ENCODE assay signal across 20 cellular contexts in genomic region chr1:14943516-14943851, GRCh38.
A peak's percentile ranks its signal among the peaks of the same experiment; 100 is the strongest.
DNase-seq lines count a peak whose midpoint lies in the region; ATAC-seq and TF ChIP-seq lines count a peak whose summit lies in the region.
"Had no signal": no experiment of that assay in that cellular context is flagged by ENCODE, and none has a peak within 500 bp of the region (broad histone marks: within the 10 kb centered on the region; RNA-seq: fewer than 3 reads in every experiment).

No MANE protein-coding gene starts in this region.

- H2AFZ ChIP-seq in OCI-LY1 (ENCODE audit: low read length) (no peak overlapping the region), neural progenitor cell (replicated peaks) (no peak overlapping the region), OCI-LY7 (ENCODE audit: low read length) (no peak overlapping the region)

- H3K27me3 Mint-ChIP-seq in neural progenitor cell (ENCODE audit: insufficient read depth, low read depth) (peaks cover 6% of the 10 kb centered on the region), natural killer cell (ENCODE audit: low read depth in 2 of 2) (peaks cover 0 to 14% of the 10 kb centered on the region in 2 donors)

- POLR2A ChIA-PET in HEK293T (lab: Yijun Ruan, JAX) (no interaction called here), OCI-LY7 (lab: Charles Lee) (interaction anchor here (0.6 to 0.7 kb wide), 3 partner anchors 9 to 308 kb away, joined by 3 to 5 read pairs (median 3); no protein-coding TSS in a partner anchor)

- H3K4me3 ChIP-seq in OCI-LY1 (ENCODE audit: low read depth, low read length, poor library complexity, severe bottlenecking) (no peak overlapping the region), neural progenitor cell (no peak overlapping the region), thoracic aorta (no peak overlapping the region), OCI-LY7 (ENCODE audit: low read depth, low read length, poor library complexity, severe bottlenecking) (no peak overlapping the region)
- H3K4me3 ChIP-seq: MG63, ovary had no signal

- H3K4me3 Mint-ChIP-seq in neural progenitor cell, result no peak overlapping the region
- H3K4me3 Mint-ChIP-seq in natural killer cell, result no peak overlapping the region
- H3K4me3 Mint-ChIP-seq: immature natural killer cell had no signal

- H4K20me1 ChIP-seq in OCI-LY1 (ENCODE audit: insufficient read depth, low read length), result no peaks in the 10 kb centered on the region
- peaks cover 9% of the 10 kb centered on the region for H4K20me1 ChIP-seq in neural progenitor cell (ENCODE audit: low read depth)
- H4K20me1 ChIP-seq in OCI-LY7 (ENCODE audit: insufficient read depth, low read length), result no peaks in the 10 kb centered on the region

- intact Hi-C loops in natural killer cell (cut with micrococcal nuclease) (no loop called here), OCI-LY7 (cut with micrococcal nuclease; ENCODE audit: unreplicated experiment) (no loop called here)

- peaks cover 64% of the 10 kb centered on the region for H3K4me1 ChIP-seq in OCI-LY1 (ENCODE audit: insufficient read depth, low read length, severe bottlenecking)
- H3K4me1 ChIP-seq in neural progenitor cell, result peaks cover 30% of the 10 kb centered on the region
- peaks cover 33 to 61% of the 10 kb centered on the region in 2 donors for H3K4me1 ChIP-seq in thoracic aorta (ENCODE audit: control insufficient read depth in 1 of 2, low read depth in 2 of 2)
- H3K4me1 ChIP-seq in OCI-LY7 (ENCODE audit: insufficient read depth, low read length, poor library complexity, severe bottlenecking), result no peaks in the 10 kb centered on the region
- H3K4me1 ChIP-seq: BE2C had no signal

- TF ChIP-seq CTCF in OCI-LY1 (IDR thresholded peaks at IDR 0.05; ENCODE audit: low read length), result no peak
- TF ChIP-seq CTCF in neural progenitor cell (IDR thresholded peaks at IDR 0.05), result no peak
- TF ChIP-seq CTCF in thoracic aorta (IDR thresholded peaks at IDR 0.05), result no peak
- no peak for TF ChIP-seq CTCF in natural killer cell (IDR thresholded peaks at IDR 0.05)
- no peak for TF ChIP-seq CTCF in OCI-LY7 (conservative IDR thresholded peaks at IDR 0.05; ENCODE audit: low read length)

- BruUV-seq in OCI-LY7 (replicated peaks; lab: Mats Ljungman, UMichigan), result no TSS peak

- H3K36me3 Mint-ChIP-seq in neural progenitor cell (no peaks in the 10 kb centered on the region), natural killer cell (no peaks in the 10 kb centered on the region)
- H3K36me3 Mint-ChIP-seq: immature natural killer cell had no signal

- H3K9ac ChIP-seq in OCI-LY1 (ENCODE audit: low read length) (no peak overlapping the region; the same call in 1 of the 2 replicates), neural progenitor cell (no peak overlapping the region)

- ATAC-seq in thoracic aorta (ENCODE audit: insufficient number of reproducible peaks, low FRiP score, low read depth) (no peak), natural killer cell (no peak)
- ATAC-seq: Panc1 had no signal

- H3K9me3 ChIP-seq in OCI-LY1 (ENCODE audit: low read length), result no peaks in the 10 kb centered on the region
- no peaks in the 10 kb centered on the region for H3K9me3 ChIP-seq in neural progenitor cell (ENCODE audit: low read depth)
- H3K9me3 ChIP-seq in thoracic aorta, result no peaks in the 10 kb centered on the region
- no peaks in the 10 kb centered on the region for H3K9me3 ChIP-seq in OCI-LY7 (ENCODE audit: low read length)
- H3K9me3 ChIP-seq: BE2C, MG63, ovary had no signal

- H3K27ac ChIP-seq in OCI-LY1 (ENCODE audit: low read depth, low read length, poor library complexity, severe bottlenecking) (peak overlapping the region; percentile 78), cingulate gyrus (ENCODE audit: low read depth, low read length) (peak overlapping the region; percentile 58), neural progenitor cell (no peak overlapping the region), thoracic aorta (peak overlapping the region; percentile 78 to 91), OCI-LY7 (ENCODE audit: low read depth, low read length, poor library complexity, severe bottlenecking) (no peak overlapping the region)
- H3K27ac ChIP-seq: WERI-Rb-1 had no signal

- H3F3A ChIP-seq in OCI-LY1 (ENCODE audit: insufficient read depth, low read length) (no peaks in the 10 kb centered on the region), neural progenitor cell (ENCODE audit: low read depth) (peaks cover 10% of the 10 kb centered on the region)

- H3K36me3 ChIP-seq in OCI-LY1 (ENCODE audit: insufficient read depth, low read length) (no peaks in the 10 kb centered on the region), neural progenitor cell (no peaks in the 10 kb centered on the region), thoracic aorta (no peaks in the 10 kb centered on the region), OCI-LY7 (ENCODE audit: insufficient read depth, low read length) (no peaks in the 10 kb centered on the region)
- H3K36me3 ChIP-seq: BE2C, ovary, WERI-Rb-1 had no signal

- H3K4me1 Mint-ChIP-seq in neural progenitor cell (peaks cover 65% of the 10 kb centered on the region), natural killer cell (no peaks in the 10 kb centered on the region)
- H3K4me1 Mint-ChIP-seq: immature natural killer cell had no signal

- H3K79me2 ChIP-seq in OCI-LY1 (ENCODE audit: insufficient read depth, low read length), result no peaks in the 10 kb centered on the region
- H3K79me2 ChIP-seq in neural progenitor cell (ENCODE audit: low read depth), result no peaks in the 10 kb centered on the region
- no peaks in the 10 kb centered on the region for H3K79me2 ChIP-seq in OCI-LY7 (ENCODE audit: insufficient read depth, low read depth, low read length)

- H3K9me2 ChIP-seq in OCI-LY1 (ENCODE audit: low read depth, low read length) (no peaks in the 10 kb centered on the region), OCI-LY7 (ENCODE audit: insufficient read depth, low read length) (no peaks in the 10 kb centered on the region)

- H3K4me2 ChIP-seq in OCI-LY1 (ENCODE audit: low read length) (peak overlapping the region; percentile 34; the same call in 1 of the 2 replicates), neural progenitor cell (no peak overlapping the region), OCI-LY7 (ENCODE audit: low read length) (no peak overlapping the region)

- CTCF ChIA-PET in HEK293T (lab: Yijun Ruan, JAX) (no interaction called here), OCI-LY7 (lab: Charles Lee; ENCODE audit: unreplicated experiment) (no interaction called here)

- H3K27me3 ChIP-seq in OCI-LY1 (ENCODE audit: insufficient read depth, low read length) (no peaks in the 10 kb centered on the region), neural progenitor cell (no peaks in the 10 kb centered on the region), thoracic aorta (replicated peaks; ENCODE audit: insufficient read depth) (no peaks in the 10 kb centered on the region)
- H3K27me3 ChIP-seq: BE2C, MG63, ovary had no signal

- H3K9me3 Mint-ChIP-seq in neural progenitor cell (no peaks in the 10 kb centered on the region), natural killer cell (no peaks in the 10 kb centered on the region)
- H3K9me3 Mint-ChIP-seq: immature natural killer cell had no signal

- DNase-seq in neural progenitor cell (ENCODE audit: low spot score) (no peak), thoracic aorta (ENCODE audit: low spot score) (no peak), natural killer cell (no peak), HEK293T (ENCODE audit: extremely low spot score) (no peak), OCI-LY7 (ENCODE audit: low spot score) (no peak), cerebellar cortex (ENCODE audit: low spot score) (no peak)
- DNase-seq: activated naive CD4-positive, alpha-beta T cell; BE2C; DMS53; GOT3; immature natural killer cell; MG63; NCI-H2081; NCI-H526; stimulated activated CD4-positive, alpha-beta T cell treated with anti-CD3 and anti-CD28 coated beads, Interleukin-15, amount 100 ng/mL, for 24 hours; WERI-Rb-1 had no signal

- H3K27ac Mint-ChIP-seq in neural progenitor cell (peak overlapping the region; percentile 96), natural killer cell (no peak overlapping the region)

TF ChIP-seq in HEK293T, 16 proteins besides CTCF, POLR2A, EP300 and RAD21:
- TF ChIP-seq L3MBTL2 (conservative IDR thresholded peaks at IDR 0.05), result no peak
- no peak for TF ChIP-seq HDGF (IDR thresholded peaks at IDR 0.05; ENCODE audit: borderline replicate concordance)
- TF ChIP-seq FOXK2 (IDR thresholded peaks at IDR 0.05), result no peak
- no peak for TF ChIP-seq ZNF384 (IDR thresholded peaks at IDR 0.05)
- no peak for TF ChIP-seq ELF4 (IDR thresholded peaks at IDR 0.05)
- TF ChIP-seq LEF1 (IDR thresholded peaks at IDR 0.05; ENCODE audit: borderline replicate concordance), result no peak
- TF ChIP-seq FOXM1 (IDR thresholded peaks at IDR 0.05; ENCODE audit: borderline replicate concordance), result no peak
- no peak for TF ChIP-seq CTBP1 (IDR thresholded peaks at IDR 0.05; ENCODE audit: borderline replicate concordance)
- no peak for TF ChIP-seq PKNOX1 (IDR thresholded peaks at IDR 0.05)
- TF ChIP-seq SP1 (IDR thresholded peaks at IDR 0.05), result no peak
- no peak for TF ChIP-seq SUZ12 (IDR thresholded peaks at IDR 0.05)
- TF ChIP-seq NFRKB (IDR thresholded peaks at IDR 0.05), result no peak
- no peak for TF ChIP-seq TARDBP (IDR thresholded peaks at IDR 0.05)
- TF ChIP-seq ARNT (IDR thresholded peaks at IDR 0.05), result no peak
- no peak for TF ChIP-seq FOXA1 (IDR thresholded peaks at IDR 0.05)
- TF ChIP-seq BHLHE40 (IDR thresholded peaks at IDR 0.05; ENCODE audit: borderline replicate concordance), result no peak

Comparison
In these comparisons a context has a peak if more than half of its experiments do, and no peak if none do; other contexts are left out.
1. H3K27ac ChIP-seq: peak in OCI-LY1 (single experiment), cingulate gyrus (single experiment) and thoracic aorta (2 of 2); none in neural progenitor cell (single experiment) and OCI-LY7 (single experiment).